2 cellular contexts compared by ENCODE assay signal in genomic region chr21:26153758-26154157, GRCh38.
TF ChIP-seq lines count a peak whose summit lies in the region.

No MANE protein-coding gene starts in this region.

TF ChIP-seq in A549, 52 proteins besides CTCF, POLR2A, EP300 and RAD21:
- no peak for TF ChIP-seq BCL3 (IDR thresholded peaks at IDR 0.05)
- TF ChIP-seq GATA3 (IDR thresholded peaks at IDR 0.05; ENCODE audit: borderline replicate concordance) = peak; percentile 30; the same call in 1 of the 2 replicates
- TF ChIP-seq EHF (CRISPR knock-in tag; IDR thresholded peaks at IDR 0.05) = no peak

TF ChIP-seq in HCT116, 20 proteins besides CTCF, POLR2A, EP300 and RAD21:
- TF ChIP-seq CBX3 (IDR thresholded peaks at IDR 0.05; ENCODE audit: low read depth) (no peak), ZBTB33 (IDR thresholded peaks at IDR 0.05; ENCODE audit: extremely low read depth, insufficient replicate concordance, low read length) (no peak), JUND (IDR thresholded peaks at IDR 0.05) (no peak), ATF3 (IDR thresholded peaks at IDR 0.05) (no peak), REST (IDR thresholded peaks at IDR 0.05; ENCODE audit: low read depth) (no peak), YY1 (IDR thresholded peaks at IDR 0.05; ENCODE audit: extremely low read depth, insufficient replicate concordance, low read depth, low read length) (no peak), SP1 (IDR thresholded peaks at IDR 0.05; ENCODE audit: low read depth) (no peak), TCF7L2 (IDR thresholded peaks at IDR 0.05; ENCODE audit: borderline replicate concordance, extremely low read depth, insufficient read depth, insufficient read length) (no peak), EZH2phosphoT487 (IDR thresholded peaks at IDR 0.05; ENCODE audit: borderline replicate concordance) (no peak), FOSL1 (IDR thresholded peaks at IDR 0.05; ENCODE audit: low read depth) (no peak), POLR2AphosphoS5 (IDR thresholded peaks at IDR 0.05; ENCODE audit: low read depth, low read length) (no peak), EZH2 (IDR thresholded peaks at IDR 0.05) (no peak), ZNF274 (IDR thresholded peaks at IDR 0.05; ENCODE audit: low read depth, low read length) (no peak), SRF (IDR thresholded peaks at IDR 0.05; ENCODE audit: low read depth) (no peak), ELF1 (IDR thresholded peaks at IDR 0.05; ENCODE audit: borderline replicate concordance, low read depth) (no peak), EGR1 (IDR thresholded peaks at IDR 0.05; ENCODE audit: low read depth) (no peak), SIN3A (IDR thresholded peaks at IDR 0.05; ENCODE audit: low read depth) (no peak), MAX (IDR thresholded peaks at IDR 0.05) (no peak)
